ENCODE assay signal across 20 cellular contexts in genomic region chr17:34098712-34099111, GRCh38.
"Had no signal": no experiment of that assay in that cellular context is flagged by ENCODE, and none has a peak within 500 bp of the region (broad histone marks: within the 10 kb centered on the region; RNA-seq: fewer than 3 reads in every experiment).

No MANE protein-coding gene starts in this region.

- ATAC-seq: left cardiac atrium; pancreas; right cardiac atrium; stimulated activated naive CD8-positive, alpha-beta T cell treated with anti-CD3 and anti-CD28 coated beads, Interleukin-15, amount 100 ng/mL, for 72 hours; T-helper 17 cell had no signal

- H3K36me3 Mint-ChIP-seq: activated CD4-positive, alpha-beta memory T cell treated with anti-CD3 and anti-CD28 coated beads for 36 hours; activated naive CD4-positive, alpha-beta T cell treated with anti-CD3 and anti-CD28 coated beads, Interleukin-2, amount 10 ng/mL, durations not matched to agents 7 days and 5 days had no signal

- H3K27ac Mint-ChIP-seq: activated CD4-positive, alpha-beta memory T cell treated with anti-CD3 and anti-CD28 coated beads for 36 hours; activated naive CD4-positive, alpha-beta T cell treated with anti-CD3 and anti-CD28 coated beads, Interleukin-2, amount 10 ng/mL, durations not matched to agents 7 days and 5 days; nephron progenitor cell; stimulated activated naive CD8-positive, alpha-beta T cell treated with anti-CD3 and anti-CD28 coated beads, Interleukin-15, amount 100 ng/mL, for 72 hours; T-helper 17 cell had no signal

- H3K4me3 Mint-ChIP-seq: activated CD4-positive, alpha-beta memory T cell treated with anti-CD3 and anti-CD28 coated beads for 36 hours; activated naive CD4-positive, alpha-beta T cell treated with anti-CD3 and anti-CD28 coated beads, Interleukin-2, amount 10 ng/mL, durations not matched to agents 7 days and 5 days; nephron progenitor cell; stimulated activated naive CD8-positive, alpha-beta T cell treated with anti-CD3 and anti-CD28 coated beads, Interleukin-15, amount 100 ng/mL, for 72 hours; T-helper 17 cell had no signal

- DNase-seq: activated CD4-positive, alpha-beta memory T cell treated with anti-CD3 and anti-CD28 coated beads for 36 hours; activated CD4-positive, alpha-beta T cell treated with anti-CD3 and anti-CD28 coated beads for 48 hours; activated CD4-positive, CD25-positive, alpha-beta regulatory T cell; activated effector memory CD4-positive, alpha-beta T cell treated with anti-CD3 and anti-CD28 coated beads, Interleukin-2, amount 50 U/mL, for 16 hours; activated naive CD4-positive, alpha-beta T cell treated with anti-CD3 and anti-CD28 coated beads, Interleukin-2, amount 10 ng/mL, durations not matched to agents 7 days and 5 days; amygdala; cortex of kidney; effector CD4-positive, alpha-beta T cell; erythroblast; glutamatergic neuron; hypothalamus; left cardiac atrium; midbrain; nephron progenitor cell; pancreas; right cardiac atrium; stimulated activated CD4-positive, alpha-beta T cell treated with anti-CD3 and anti-CD28 coated beads, Interleukin-12 subunit alpha, Interleukin-12 subunit beta, amount 100 ng/mL, for 4 hours; stimulated activated naive CD8-positive, alpha-beta T cell treated with anti-CD3 and anti-CD28 coated beads, Interleukin-15, amount 100 ng/mL, for 72 hours; T-helper 17 cell; tibial artery had no signal

- H3K4me1 Mint-ChIP-seq: activated naive CD4-positive, alpha-beta T cell treated with anti-CD3 and anti-CD28 coated beads, Interleukin-2, amount 10 ng/mL, durations not matched to agents 7 days and 5 days; nephron progenitor cell; stimulated activated naive CD8-positive, alpha-beta T cell treated with anti-CD3 and anti-CD28 coated beads, Interleukin-15, amount 100 ng/mL, for 72 hours; T-helper 17 cell had no signal

- H3K9me3 Mint-ChIP-seq: activated CD4-positive, alpha-beta memory T cell treated with anti-CD3 and anti-CD28 coated beads for 36 hours; activated naive CD4-positive, alpha-beta T cell treated with anti-CD3 and anti-CD28 coated beads, Interleukin-2, amount 10 ng/mL, durations not matched to agents 7 days and 5 days; nephron progenitor cell; stimulated activated naive CD8-positive, alpha-beta T cell treated with anti-CD3 and anti-CD28 coated beads, Interleukin-15, amount 100 ng/mL, for 72 hours had no signal
